1 cellular context compared by ENCODE assay signal in the genomic region with DNA sequence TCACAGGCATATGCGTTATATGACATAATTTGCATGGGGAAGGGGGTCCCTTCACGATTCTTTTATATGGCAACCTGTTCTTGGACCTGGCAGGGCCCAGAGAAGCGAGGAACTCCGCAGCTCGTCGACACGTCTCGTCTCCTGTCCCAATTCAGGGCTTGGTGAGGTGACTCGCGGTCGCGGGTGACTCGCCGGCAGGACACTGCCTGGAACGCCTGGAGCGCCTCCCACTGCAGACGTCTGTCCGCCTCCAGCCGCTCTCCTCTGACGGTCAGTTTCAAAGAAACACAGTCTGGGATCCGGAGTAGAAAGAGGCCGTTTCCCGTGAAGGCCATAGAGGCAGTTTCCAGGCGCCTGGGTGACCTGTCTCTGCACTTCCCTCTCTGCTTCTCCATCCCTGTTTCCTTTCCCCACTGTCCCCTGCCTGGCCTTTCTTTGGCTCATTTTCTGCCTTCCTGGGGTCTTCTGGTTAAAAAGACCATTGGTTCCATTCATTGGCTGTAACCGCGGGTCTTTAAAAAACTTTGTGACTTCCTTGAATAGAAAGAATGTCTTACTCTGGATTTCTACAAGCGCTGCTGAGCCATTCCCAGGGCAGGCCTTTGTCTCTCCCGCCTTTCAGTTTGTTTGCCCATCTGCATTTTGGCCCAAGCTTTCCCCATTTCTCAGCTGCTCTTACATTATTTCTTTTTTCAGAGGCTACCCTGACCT.
TF ChIP-seq lines count a peak whose summit lies in the region.

No MANE protein-coding gene starts in this region.

TF ChIP-seq in GM12878, 131 proteins besides CTCF, POLR2A, EP300 and RAD21 (continued from another document):
- TF ChIP-seq, protein P1, sequence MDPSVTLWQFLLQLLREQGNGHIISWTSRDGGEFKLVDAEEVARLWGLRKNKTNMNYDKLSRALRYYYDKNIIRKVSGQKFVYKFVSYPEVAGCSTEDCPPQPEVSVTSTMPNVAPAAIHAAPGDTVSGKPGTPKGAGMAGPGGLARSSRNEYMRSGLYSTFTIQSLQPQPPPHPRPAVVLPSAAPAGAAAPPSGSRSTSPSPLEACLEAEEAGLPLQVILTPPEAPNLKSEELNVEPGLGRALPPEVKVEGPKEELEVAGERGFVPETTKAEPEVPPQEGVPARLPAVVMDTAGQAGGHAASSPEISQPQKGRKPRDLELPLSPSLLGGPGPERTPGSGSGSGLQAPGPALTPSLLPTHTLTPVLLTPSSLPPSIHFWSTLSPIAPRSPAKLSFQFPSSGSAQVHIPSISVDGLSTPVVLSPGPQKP (IDR thresholded peaks at IDR 0.05; ENCODE audit: low read depth, low read length): no peak
- TF ChIP-seq, protein P2, sequence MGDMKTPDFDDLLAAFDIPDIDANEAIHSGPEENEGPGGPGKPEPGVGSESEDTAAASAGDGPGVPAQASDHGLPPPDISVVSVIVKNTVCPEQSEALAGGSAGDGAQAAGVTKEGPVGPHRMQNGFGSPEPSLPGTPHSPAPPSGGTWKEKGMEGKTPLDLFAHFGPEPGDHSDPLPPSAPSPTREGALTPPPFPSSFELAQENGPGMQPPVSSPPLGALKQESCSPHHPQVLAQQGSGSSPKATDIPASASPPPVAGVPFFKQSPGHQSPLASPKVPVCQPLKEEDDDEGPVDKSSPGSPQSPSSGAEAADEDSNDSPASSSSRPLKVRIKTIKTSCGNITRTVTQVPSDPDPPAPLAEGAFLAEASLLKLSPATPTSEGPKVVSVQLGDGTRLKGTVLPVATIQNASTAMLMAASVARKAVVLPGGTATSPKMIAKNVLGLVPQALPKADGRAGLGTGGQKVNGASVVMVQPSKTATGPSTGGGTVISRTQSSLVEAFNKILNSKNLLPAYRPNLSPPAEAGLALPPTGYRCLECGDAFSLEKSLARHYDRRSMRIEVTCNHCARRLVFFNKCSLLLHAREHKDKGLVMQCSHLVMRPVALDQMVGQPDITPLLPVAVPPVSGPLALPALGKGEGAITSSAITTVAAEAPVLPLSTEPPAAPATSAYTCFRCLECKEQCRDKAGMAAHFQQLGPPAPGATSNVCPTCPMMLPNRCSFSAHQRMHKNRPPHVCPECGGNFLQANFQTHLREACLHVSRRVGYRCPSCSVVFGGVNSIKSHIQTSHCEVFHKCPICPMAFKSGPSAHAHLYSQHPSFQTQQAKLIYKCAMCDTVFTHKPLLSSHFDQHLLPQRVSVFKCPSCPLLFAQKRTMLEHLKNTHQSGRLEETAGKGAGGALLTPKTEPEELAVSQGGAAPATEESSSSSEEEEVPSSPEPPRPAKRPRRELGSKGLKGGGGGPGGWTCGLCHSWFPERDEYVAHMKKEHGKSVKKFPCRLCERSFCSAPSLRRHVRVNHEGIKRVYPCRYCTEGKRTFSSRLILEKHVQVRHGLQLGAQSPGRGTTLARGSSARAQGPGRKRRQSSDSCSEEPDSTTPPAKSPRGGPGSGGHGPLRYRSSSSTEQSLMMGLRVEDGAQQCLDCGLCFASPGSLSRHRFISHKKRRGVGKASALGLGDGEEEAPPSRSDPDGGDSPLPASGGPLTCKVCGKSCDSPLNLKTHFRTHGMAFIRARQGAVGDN (IDR thresholded peaks at IDR 0.05): no peak
- no peak for TF ChIP-seq MYC (IDR thresholded peaks at IDR 0.05; ENCODE audit: insufficient read depth, insufficient read length, insufficient replicate concordance, low read length, severe bottlenecking)
- TF ChIP-seq ZBTB11 (CRISPR knock-in tag; IDR thresholded peaks at IDR 0.05): no peak
- no peak for TF ChIP-seq NBN (IDR thresholded peaks at IDR 0.05)
- no peak for TF ChIP-seq SRF (IDR thresholded peaks at IDR 0.05; ENCODE audit: low read depth in 2 of 2, low read length in 2 of 2)
- no peak for TF ChIP-seq BRCA1 (IDR thresholded peaks at IDR 0.05; ENCODE audit: low read depth, low read length)
- TF ChIP-seq EED (IDR thresholded peaks at IDR 0.05; ENCODE audit: low read depth): no peak
- no peak for TF ChIP-seq KDM1A (IDR thresholded peaks at IDR 0.05; ENCODE audit: borderline replicate concordance)
- TF ChIP-seq RFX5 (IDR thresholded peaks at IDR 0.05; ENCODE audit: low read depth, low read length): no peak
- no peak for TF ChIP-seq CEBPB (IDR thresholded peaks at IDR 0.05; ENCODE audit: borderline replicate concordance in 1 of 2, low read depth in 2 of 2, low read length in 2 of 2)
- TF ChIP-seq ETV6 (conservative IDR thresholded peaks at IDR 0.05 in 1 of 2, IDR thresholded peaks at IDR 0.05 in 1 of 2; ENCODE audit: borderline replicate concordance in 1 of 2, low read depth in 1 of 2): no peak
- TF ChIP-seq, protein P3, sequence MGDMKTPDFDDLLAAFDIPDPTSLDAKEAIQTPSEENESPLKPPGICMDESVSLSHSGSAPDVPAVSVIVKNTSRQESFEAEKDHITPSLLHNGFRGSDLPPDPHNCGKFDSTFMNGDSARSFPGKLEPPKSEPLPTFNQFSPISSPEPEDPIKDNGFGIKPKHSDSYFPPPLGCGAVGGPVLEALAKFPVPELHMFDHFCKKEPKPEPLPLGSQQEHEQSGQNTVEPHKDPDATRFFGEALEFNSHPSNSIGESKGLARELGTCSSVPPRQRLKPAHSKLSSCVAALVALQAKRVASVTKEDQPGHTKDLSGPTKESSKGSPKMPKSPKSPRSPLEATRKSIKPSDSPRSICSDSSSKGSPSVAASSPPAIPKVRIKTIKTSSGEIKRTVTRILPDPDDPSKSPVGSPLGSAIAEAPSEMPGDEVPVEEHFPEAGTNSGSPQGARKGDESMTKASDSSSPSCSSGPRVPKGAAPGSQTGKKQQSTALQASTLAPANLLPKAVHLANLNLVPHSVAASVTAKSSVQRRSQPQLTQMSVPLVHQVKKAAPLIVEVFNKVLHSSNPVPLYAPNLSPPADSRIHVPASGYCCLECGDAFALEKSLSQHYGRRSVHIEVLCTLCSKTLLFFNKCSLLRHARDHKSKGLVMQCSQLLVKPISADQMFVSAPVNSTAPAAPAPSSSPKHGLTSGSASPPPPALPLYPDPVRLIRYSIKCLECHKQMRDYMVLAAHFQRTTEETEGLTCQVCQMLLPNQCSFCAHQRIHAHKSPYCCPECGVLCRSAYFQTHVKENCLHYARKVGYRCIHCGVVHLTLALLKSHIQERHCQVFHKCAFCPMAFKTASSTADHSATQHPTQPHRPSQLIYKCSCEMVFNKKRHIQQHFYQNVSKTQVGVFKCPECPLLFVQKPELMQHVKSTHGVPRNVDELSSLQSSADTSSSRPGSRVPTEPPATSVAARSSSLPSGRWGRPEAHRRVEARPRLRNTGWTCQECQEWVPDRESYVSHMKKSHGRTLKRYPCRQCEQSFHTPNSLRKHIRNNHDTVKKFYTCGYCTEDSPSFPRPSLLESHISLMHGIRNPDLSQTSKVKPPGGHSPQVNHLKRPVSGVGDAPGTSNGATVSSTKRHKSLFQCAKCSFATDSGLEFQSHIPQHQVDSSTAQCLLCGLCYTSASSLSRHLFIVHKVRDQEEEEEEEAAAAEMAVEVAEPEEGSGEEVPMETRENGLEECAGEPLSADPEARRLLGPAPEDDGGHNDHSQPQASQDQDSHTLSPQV (IDR thresholded peaks at IDR 0.05): no peak
- no peak for TF ChIP-seq ZNF384 (IDR thresholded peaks at IDR 0.05; ENCODE audit: borderline replicate concordance, low read depth, low read length)
- TF ChIP-seq ATF7 (IDR thresholded peaks at IDR 0.05; ENCODE audit: low read depth): no peak
- TF ChIP-seq CREM (IDR thresholded peaks at IDR 0.05; ENCODE audit: low read depth): no peak
TF ChIP-seq in GM12878: peak in this region for 0.
